Comparison of ENCODE assay signal across 9 cellular contexts in genomic region chr10:97234403-97234802, GRCh38. TPM values are rescaled to one million over a fixed set of nuclear protein-coding genes. Genes with fewer than 3 reads are reported as not detected.
DNase-seq lines count a peak whose midpoint lies in the region; ATAC-seq and TF ChIP-seq lines count a peak whose summit lies in the region.
"Had no signal": no experiment of that assay in that cellular context is flagged by ENCODE, and none has a peak within 500 bp of the region (broad histone marks: within the 10 kb centered on the region; RNA-seq: fewer than 3 reads in every experiment).

No MANE protein-coding gene starts in this region.

- H3K27ac ChIP-seq in gastroesophageal sphincter (no peak overlapping the region), testis (no peak overlapping the region)

- CTCF ChIA-PET in activated naive CD4-positive, alpha-beta T cell treated with anti-CD3 and anti-CD28 coated beads for 36 hours (lab: Charles Lee): interaction anchor here (0.7 to 5.8 kb wide), 17 partner anchors 11 to 287 kb away, joined by 3 to 54 read pairs (median 4); no protein-coding TSS in a partner anchor

- no peak for ATAC-seq in gastroesophageal sphincter

- H3K4me3 ChIP-seq in gastroesophageal sphincter: no peak overlapping the region
- no peak overlapping the region for H3K4me3 ChIP-seq in testis

- TF ChIP-seq EP300 in gastroesophageal sphincter (IDR thresholded peaks at IDR 0.05): no peak

- TF ChIP-seq POLR2A in gastroesophageal sphincter (IDR thresholded peaks at IDR 0.05) (no peak), testis (IDR thresholded peaks at IDR 0.05) (no peak)

- H3K36me3 ChIP-seq in gastroesophageal sphincter (peaks cover 4 to 42% of the 10 kb centered on the region in 2 donors), testis (ENCODE audit: low read depth, missing control alignments) (no peaks in the 10 kb centered on the region)

- no peaks in the 10 kb centered on the region for H3K27me3 Mint-ChIP-seq in activated naive CD4-positive, alpha-beta T cell treated with anti-CD3 and anti-CD28 coated beads for 36 hours (ENCODE audit: low read depth)
- H3K27me3 Mint-ChIP-seq: naive B cell had no signal

- no peak overlapping the region for H3K27ac Mint-ChIP-seq in activated naive CD4-positive, alpha-beta T cell treated with anti-CD3 and anti-CD28 coated beads for 36 hours
- H3K27ac Mint-ChIP-seq: naive B cell had no signal

- peak; percentile 32 to 45 (median 40) for TF ChIP-seq CTCF in gastroesophageal sphincter (IDR thresholded peaks at IDR 0.05)
- TF ChIP-seq CTCF in testis (IDR thresholded peaks at IDR 0.05): peak in 2 of 3 experiments; percentile 42 to 45

- 36 to 43% methylated on average over 1 of the region's 1 CpG for WGBS in gastroesophageal sphincter (ENCODE audit: low coverage in 1 of 2), 2 donors
- WGBS in testis, 2 donors: 52 to 53% methylated on average over 1 of the region's 1 CpG

- H3K4me1 ChIP-seq in gastroesophageal sphincter (no peaks in the 10 kb centered on the region), testis (no peaks in the 10 kb centered on the region)

- H3K9me3 ChIP-seq in gastroesophageal sphincter: no peaks in the 10 kb centered on the region
- no peaks in the 10 kb centered on the region for H3K9me3 ChIP-seq in testis

- H3K4me1 Mint-ChIP-seq in activated naive CD4-positive, alpha-beta T cell treated with anti-CD3 and anti-CD28 coated beads for 36 hours (ENCODE audit: low read depth): peaks cover 19% of the 10 kb centered on the region
- H3K4me1 Mint-ChIP-seq: naive B cell had no signal

- H3K27me3 ChIP-seq in gastroesophageal sphincter (no peaks in the 10 kb centered on the region), testis (no peaks in the 10 kb centered on the region)

- DNase-seq in DMS53 (lab: John Stamatoyannopoulos, UW): peak; percentile 65
- peak; percentile 49 for DNase-seq in LHCN-M2 (ENCODE audit: low read depth)
- peak; percentile 27 for DNase-seq in SKM-1 (lab: John Stamatoyannopoulos, UW; ENCODE audit: unreplicated experiment)
- DNase-seq in testis: no peak
- no peak for DNase-seq in cortex of kidney (lab: John Stamatoyannopoulos, UW)
- no peak for DNase-seq in activated naive CD4-positive, alpha-beta T cell treated with anti-CD3 and anti-CD28 coated beads for 36 hours
- no peak for DNase-seq in T1000 (lab: John Stamatoyannopoulos, UW)
- DNase-seq: naive B cell had no signal

- H3K36me3 Mint-ChIP-seq in activated naive CD4-positive, alpha-beta T cell treated with anti-CD3 and anti-CD28 coated beads for 36 hours (ENCODE audit: low read depth): peaks cover 28% of the 10 kb centered on the region

- no peak overlapping the region for H3K4me3 Mint-ChIP-seq in activated naive CD4-positive, alpha-beta T cell treated with anti-CD3 and anti-CD28 coated beads for 36 hours
- H3K4me3 Mint-ChIP-seq: naive B cell had no signal

- intact Hi-C loops in testis (cut with DNase I; ENCODE audit: low total_unique reads): no loop called here
- intact Hi-C loops in activated naive CD4-positive, alpha-beta T cell treated with anti-CD3 and anti-CD28 coated beads for 36 hours (cut with micrococcal nuclease): loop anchor here (1.0 to 5.0 kb wide), 3 partner anchors 24 to 647 kb away; partner anchors contain the start of gene TM9SF3

- H3K9me3 Mint-ChIP-seq in activated naive CD4-positive, alpha-beta T cell treated with anti-CD3 and anti-CD28 coated beads for 36 hours: no peaks in the 10 kb centered on the region
- H3K9me3 Mint-ChIP-seq: naive B cell had no signal

RNA-seq across cellular contexts. Expression of gene SLIT1, which starts 48.6 kb away (rescaled TPM):
- total RNA-seq in LHCN-M2 (2014; rRNA removed): under 0.01 TPM in 1 of 2 replicates, not detected in the other
- 0.01 TPM for polyA plus RNA-seq in LHCN-M2 (2012)
- under 1 TPM in 2 of 4 donors, not detected in 2; 0.04 to 0.13 TPM for total RNA-seq in gastroesophageal sphincter
- total RNA-seq in testis: 1 to 10 TPM; 1.9 to 2.5 TPM
- polyA plus RNA-seq in testis (ENCODE audit: insufficient read depth, low read depth, low replicate concordance): 4.6 TPM
- under 1 TPM; 0.44 to 0.60 TPM for total RNA-seq in activated naive CD4-positive, alpha-beta T cell treated with anti-CD3 and anti-CD28 coated beads for 36 hours

RNA-seq across cellular contexts. Expression of gene ARHGAP19, which starts 58.0 kb away (rescaled TPM):
- total RNA-seq in LHCN-M2 (2014; rRNA removed) (10.3 and 13.5 TPM in 2 replicates), gastroesophageal sphincter (1 to 10 TPM; 3.2 to 6.7 (median 5.0) TPM), testis (10 to 100 TPM; 50.0 to 54.6 TPM)
- 3.5 TPM for polyA plus RNA-seq in LHCN-M2 (2012)
- 40.5 TPM for polyA plus RNA-seq in testis (ENCODE audit: insufficient read depth, low read depth, low replicate concordance)
- 10 to 100 TPM; 76.7 to 91.9 TPM for total RNA-seq in activated naive CD4-positive, alpha-beta T cell treated with anti-CD3 and anti-CD28 coated beads for 36 hours

Comparison
In these comparisons a context has a peak if more than half of its experiments do, and no peak if none do; other contexts are left out.
1. DNase-seq: peak in DMS53 (single experiment), LHCN-M2 (single experiment) and SKM-1 (single experiment); none in testis (single experiment), cortex of kidney (single experiment), activated naive CD4-positive, alpha-beta T cell treated with anti-CD3 and anti-CD28 coated beads for 36 hours (single experiment) and T1000 (single experiment).